Comparison of ENCODE assay signal across 1 cellular context in genomic region chr10:60367431-60367830, GRCh38.
TF ChIP-seq lines count a peak whose summit lies in the region.

No MANE protein-coding gene starts in this region.

TF ChIP-seq in GM23338, 12 proteins besides CTCF, POLR2A, EP300 and RAD21 (continued from another document):
- TF ChIP-seq ZNF462 (CRISPR knock-in tag; IDR thresholded peaks at IDR 0.05) (no peak), JUNB (IDR thresholded peaks at IDR 0.05; ENCODE audit: unreplicated experiment) (no peak), EZH2phosphoT487 (IDR thresholded peaks at IDR 0.05; ENCODE audit: unreplicated experiment) (no peak), STAT1 (IDR thresholded peaks at IDR 0.05; ENCODE audit: unreplicated experiment) (no peak)
- TF ChIP-seq, protein P1, sequence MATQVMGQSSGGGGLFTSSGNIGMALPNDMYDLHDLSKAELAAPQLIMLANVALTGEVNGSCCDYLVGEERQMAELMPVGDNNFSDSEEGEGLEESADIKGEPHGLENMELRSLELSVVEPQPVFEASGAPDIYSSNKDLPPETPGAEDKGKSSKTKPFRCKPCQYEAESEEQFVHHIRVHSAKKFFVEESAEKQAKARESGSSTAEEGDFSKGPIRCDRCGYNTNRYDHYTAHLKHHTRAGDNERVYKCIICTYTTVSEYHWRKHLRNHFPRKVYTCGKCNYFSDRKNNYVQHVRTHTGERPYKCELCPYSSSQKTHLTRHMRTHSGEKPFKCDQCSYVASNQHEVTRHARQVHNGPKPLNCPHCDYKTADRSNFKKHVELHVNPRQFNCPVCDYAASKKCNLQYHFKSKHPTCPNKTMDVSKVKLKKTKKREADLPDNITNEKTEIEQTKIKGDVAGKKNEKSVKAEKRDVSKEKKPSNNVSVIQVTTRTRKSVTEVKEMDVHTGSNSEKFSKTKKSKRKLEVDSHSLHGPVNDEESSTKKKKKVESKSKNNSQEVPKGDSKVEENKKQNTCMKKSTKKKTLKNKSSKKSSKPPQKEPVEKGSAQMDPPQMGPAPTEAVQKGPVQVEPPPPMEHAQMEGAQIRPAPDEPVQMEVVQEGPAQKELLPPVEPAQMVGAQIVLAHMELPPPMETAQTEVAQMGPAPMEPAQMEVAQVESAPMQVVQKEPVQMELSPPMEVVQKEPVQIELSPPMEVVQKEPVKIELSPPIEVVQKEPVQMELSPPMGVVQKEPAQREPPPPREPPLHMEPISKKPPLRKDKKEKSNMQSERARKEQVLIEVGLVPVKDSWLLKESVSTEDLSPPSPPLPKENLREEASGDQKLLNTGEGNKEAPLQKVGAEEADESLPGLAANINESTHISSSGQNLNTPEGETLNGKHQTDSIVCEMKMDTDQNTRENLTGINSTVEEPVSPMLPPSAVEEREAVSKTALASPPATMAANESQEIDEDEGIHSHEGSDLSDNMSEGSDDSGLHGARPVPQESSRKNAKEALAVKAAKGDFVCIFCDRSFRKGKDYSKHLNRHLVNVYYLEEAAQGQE (IDR thresholded peaks at IDR 0.05; ENCODE audit: unreplicated experiment) = no peak
- TF ChIP-seq, protein P2, sequence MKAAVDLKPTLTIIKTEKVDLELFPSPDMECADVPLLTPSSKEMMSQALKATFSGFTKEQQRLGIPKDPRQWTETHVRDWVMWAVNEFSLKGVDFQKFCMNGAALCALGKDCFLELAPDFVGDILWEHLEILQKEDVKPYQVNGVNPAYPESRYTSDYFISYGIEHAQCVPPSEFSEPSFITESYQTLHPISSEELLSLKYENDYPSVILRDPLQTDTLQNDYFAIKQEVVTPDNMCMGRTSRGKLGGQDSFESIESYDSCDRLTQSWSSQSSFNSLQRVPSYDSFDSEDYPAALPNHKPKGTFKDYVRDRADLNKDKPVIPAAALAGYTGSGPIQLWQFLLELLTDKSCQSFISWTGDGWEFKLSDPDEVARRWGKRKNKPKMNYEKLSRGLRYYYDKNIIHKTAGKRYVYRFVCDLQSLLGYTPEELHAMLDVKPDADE (IDR thresholded peaks at IDR 0.05) = no peak
